Comparison of ENCODE assay signal across 8 cellular contexts in the genomic region with DNA sequence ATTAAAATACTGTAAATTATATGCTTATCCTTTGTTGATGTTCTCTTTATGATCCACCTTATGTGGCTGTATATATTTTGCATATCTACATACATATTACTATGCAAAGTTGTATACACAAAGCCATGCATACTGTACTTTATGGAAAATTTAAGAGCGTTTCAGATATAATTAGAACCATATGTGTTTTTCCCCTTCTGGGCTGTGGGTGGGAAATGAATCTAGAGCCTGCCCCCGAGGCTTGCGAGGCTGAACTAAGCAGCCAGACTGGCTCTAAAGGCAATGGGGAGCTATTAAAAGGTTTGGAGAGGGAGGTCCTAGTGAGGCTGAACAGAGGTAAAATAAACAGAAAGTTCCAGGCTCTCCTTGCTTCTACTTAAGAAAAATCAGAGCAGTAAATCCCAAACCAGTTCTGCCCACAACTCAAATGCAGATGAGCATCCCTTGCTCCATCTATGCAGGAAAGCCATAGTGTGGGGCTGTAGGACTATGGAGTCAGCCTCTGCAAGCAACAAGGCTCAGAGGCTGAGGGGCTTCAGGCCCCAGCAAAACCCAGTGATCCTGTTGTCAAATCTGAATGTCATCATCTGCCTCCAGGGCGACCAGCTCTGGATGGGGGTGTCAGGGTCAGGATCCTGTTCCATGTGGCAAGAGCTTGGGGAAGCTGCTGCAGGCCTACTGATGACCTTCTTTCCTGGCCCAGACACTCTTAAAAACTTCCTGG. TPM values are rescaled to one million over a fixed set of nuclear protein-coding genes. Genes with fewer than 3 reads are reported as not detected.
DNase-seq lines count a peak whose midpoint lies in the region; ATAC-seq lines count a peak whose summit lies in the region.

No MANE protein-coding gene starts in this region.

- H3K27ac Mint-ChIP-seq in activated T-cell treated with anti-CD3 and anti-CD28 coated beads, Interleukin-2, amount 50 U/mL, for 72 hours, result peak overlapping the region; percentile 95
- peak overlapping the region; percentile 99 for H3K27ac Mint-ChIP-seq in stimulated activated naive CD8-positive, alpha-beta T cell treated with anti-CD3 and anti-CD28 coated beads, Interleukin-15, Interleukin-2, amounts not matched to agents 100 ng/mL and 50 ng/mL, for 24 hours

- no peaks in the 10 kb centered on the region for H3K36me3 Mint-ChIP-seq in activated T-cell treated with anti-CD3 and anti-CD28 coated beads, Interleukin-2, amount 50 U/mL, for 4 hours (ENCODE audit: insufficient read depth)
- peaks cover 0 to 1% of the 10 kb centered on the region in 2 donors for H3K36me3 Mint-ChIP-seq in activated T-cell treated with anti-CD3 and anti-CD28 coated beads, Interleukin-2, amount 50 U/mL, for 72 hours (ENCODE audit: insufficient read depth in 2 of 2)
- H3K36me3 Mint-ChIP-seq in stimulated activated naive CD8-positive, alpha-beta T cell treated with anti-CD3 and anti-CD28 coated beads, Interleukin-15, Interleukin-2, amounts not matched to agents 100 ng/mL and 50 ng/mL, for 24 hours (ENCODE audit: low read depth), result no peaks in the 10 kb centered on the region

- peaks cover 30% of the 10 kb centered on the region for H3K4me1 ChIP-seq in iPS-15b (ENCODE audit: control insufficient read depth, insufficient read depth, low read length)

- H3K9ac ChIP-seq in iPS-15b (ENCODE audit: low read depth, low read length), result peak overlapping the region; percentile 63

- ATAC-seq in activated T-cell treated with anti-CD3 and anti-CD28 coated beads, Interleukin-2, amount 50 U/mL, for 4 hours, result no peak
- no peak for ATAC-seq in activated T-cell treated with anti-CD3 and anti-CD28 coated beads, Interleukin-2, amount 50 U/mL, for 72 hours (replicated peaks in 1 of 2)
- no peak for ATAC-seq in GM21529 (IDR thresholded peaks at IDR 0.05; ENCODE audit: unreplicated experiment)
- ATAC-seq in HG03460 (IDR thresholded peaks at IDR 0.05; ENCODE audit: unreplicated experiment), result no peak

- no peaks in the 10 kb centered on the region for H3K36me3 ChIP-seq in iPS-15b (ENCODE audit: control insufficient read depth, insufficient read depth, low read length)

- peak overlapping the region; percentile 68 for H3K4me3 Mint-ChIP-seq in activated T-cell treated with anti-CD3 and anti-CD28 coated beads, Interleukin-2, amount 50 U/mL, for 4 hours
- H3K4me3 Mint-ChIP-seq in activated T-cell treated with anti-CD3 and anti-CD28 coated beads, Interleukin-2, amount 50 U/mL, for 72 hours, result peak overlapping the region; percentile 91 to 95
- peak overlapping the region; percentile 86 for H3K4me3 Mint-ChIP-seq in stimulated activated naive CD8-positive, alpha-beta T cell treated with anti-CD3 and anti-CD28 coated beads, Interleukin-15, Interleukin-2, amounts not matched to agents 100 ng/mL and 50 ng/mL, for 24 hours

- H3K4me3 ChIP-seq in iPS-15b (ENCODE audit: low read depth, low read length), result no peak overlapping the region

- H3K27me3 Mint-ChIP-seq in activated T-cell treated with anti-CD3 and anti-CD28 coated beads, Interleukin-2, amount 50 U/mL, for 4 hours (ENCODE audit: low read depth), result no peaks in the 10 kb centered on the region
- no peaks in the 10 kb centered on the region for H3K27me3 Mint-ChIP-seq in activated T-cell treated with anti-CD3 and anti-CD28 coated beads, Interleukin-2, amount 50 U/mL, for 72 hours (ENCODE audit: low read depth)
- no peaks in the 10 kb centered on the region for H3K27me3 Mint-ChIP-seq in stimulated activated naive CD8-positive, alpha-beta T cell treated with anti-CD3 and anti-CD28 coated beads, Interleukin-15, Interleukin-2, amounts not matched to agents 100 ng/mL and 50 ng/mL, for 24 hours

- H3K4me1 Mint-ChIP-seq in activated T-cell treated with anti-CD3 and anti-CD28 coated beads, Interleukin-2, amount 50 U/mL, for 4 hours (ENCODE audit: low read depth), result peaks cover 71% of the 10 kb centered on the region
- H3K4me1 Mint-ChIP-seq in activated T-cell treated with anti-CD3 and anti-CD28 coated beads, Interleukin-2, amount 50 U/mL, for 72 hours (ENCODE audit: low read depth), result peaks cover 86% of the 10 kb centered on the region
- H3K4me1 Mint-ChIP-seq in stimulated activated naive CD8-positive, alpha-beta T cell treated with anti-CD3 and anti-CD28 coated beads, Interleukin-15, Interleukin-2, amounts not matched to agents 100 ng/mL and 50 ng/mL, for 24 hours (ENCODE audit: low read depth), result peaks cover 80% of the 10 kb centered on the region

- no peaks in the 10 kb centered on the region for H3K27me3 ChIP-seq in iPS-15b (ENCODE audit: control insufficient read depth, insufficient read depth, low read length)

- no peaks in the 10 kb centered on the region for H3K9me3 ChIP-seq in iPS-15b (ENCODE audit: control insufficient read depth, insufficient read depth, low read length)

- no peak for DNase-seq in activated T-cell treated with anti-CD3 and anti-CD28 coated beads, Interleukin-2, amount 50 U/mL, for 4 hours
- no peak for DNase-seq in activated T-cell treated with anti-CD3 and anti-CD28 coated beads, Interleukin-2, amount 50 U/mL, for 1 hour
- DNase-seq in activated T-cell treated with anti-CD3 and anti-CD28 coated beads, Interleukin-2, amount 50 U/mL, for 72 hours, result peak in 1 of 2 donors; percentile 30
- DNase-seq in NK-92 (lab: John Stamatoyannopoulos, UW; ENCODE audit: unreplicated experiment), result no peak

- no peaks in the 10 kb centered on the region for H3K9me3 Mint-ChIP-seq in activated T-cell treated with anti-CD3 and anti-CD28 coated beads, Interleukin-2, amount 50 U/mL, for 4 hours
- no peaks in the 10 kb centered on the region for H3K9me3 Mint-ChIP-seq in activated T-cell treated with anti-CD3 and anti-CD28 coated beads, Interleukin-2, amount 50 U/mL, for 72 hours
- no peaks in the 10 kb centered on the region for H3K9me3 Mint-ChIP-seq in stimulated activated naive CD8-positive, alpha-beta T cell treated with anti-CD3 and anti-CD28 coated beads, Interleukin-15, Interleukin-2, amounts not matched to agents 100 ng/mL and 50 ng/mL, for 24 hours

RNA-seq across cellular contexts. Expression of a gene that starts 14.1 kb away (rescaled TPM):
- 100 to 1,000 TPM; 240 to 268 (median 263) TPM for total RNA-seq in activated T-cell treated with anti-CD3 and anti-CD28 coated beads, Interleukin-2, amount 50 U/mL, for 4 hours
- 1,000 to 10,000 TPM; 1,119 to 1,202 TPM for total RNA-seq in activated T-cell treated with anti-CD3 and anti-CD28 coated beads, Interleukin-2, amount 50 U/mL, for 72 hours

RNA-seq across cellular contexts. Expression of a gene that starts 43.6 kb away (rescaled TPM):
- total RNA-seq in activated T-cell treated with anti-CD3 and anti-CD28 coated beads, Interleukin-2, amount 50 U/mL, for 4 hours, result 10 to 100 TPM; 33.8 to 37.0 (median 34.3) TPM
- total RNA-seq in activated T-cell treated with anti-CD3 and anti-CD28 coated beads, Interleukin-2, amount 50 U/mL, for 72 hours, result 10 to 100 TPM; 81.2 to 84.3 TPM

RNA-seq across cellular contexts. Expression of a gene that starts 43.8 kb away (rescaled TPM):
- total RNA-seq in activated T-cell treated with anti-CD3 and anti-CD28 coated beads, Interleukin-2, amount 50 U/mL, for 4 hours, result 10 to 100 TPM; 83.5 to 86.9 (median 84.3) TPM
- total RNA-seq in activated T-cell treated with anti-CD3 and anti-CD28 coated beads, Interleukin-2, amount 50 U/mL, for 72 hours, result 100 to 1,000 TPM; 183 to 197 TPM

Comparison
In these comparisons a context has a peak if more than half of its experiments do, and no peak if none do; other contexts are left out.
1. RNA of a gene that starts 14.1 kb away (total RNA-seq): 1,119 to 1,202 TPM in activated T-cell treated with anti-CD3 and anti-CD28 coated beads, Interleukin-2, amount 50 U/mL, for 72 hours; 240 to 268 TPM in activated T-cell treated with anti-CD3 and anti-CD28 coated beads, Interleukin-2, amount 50 U/mL, for 4 hours; every median in the first group is over 4 times any median in the second.
2. Peak in every context shown above with its lines, with median percentiles within 50 percentile points of each other: H3K4me3 Mint-ChIP-seq.